1 cellular context compared by ENCODE assay signal in genomic region chr2:32678825-32679224, GRCh38.
TF ChIP-seq lines count a peak whose summit lies in the region.

No MANE protein-coding gene starts in this region.

TF ChIP-seq in GM23338, 12 proteins besides CTCF, POLR2A, EP300 and RAD21 (continued from another document):
- TF ChIP-seq, protein P1, sequence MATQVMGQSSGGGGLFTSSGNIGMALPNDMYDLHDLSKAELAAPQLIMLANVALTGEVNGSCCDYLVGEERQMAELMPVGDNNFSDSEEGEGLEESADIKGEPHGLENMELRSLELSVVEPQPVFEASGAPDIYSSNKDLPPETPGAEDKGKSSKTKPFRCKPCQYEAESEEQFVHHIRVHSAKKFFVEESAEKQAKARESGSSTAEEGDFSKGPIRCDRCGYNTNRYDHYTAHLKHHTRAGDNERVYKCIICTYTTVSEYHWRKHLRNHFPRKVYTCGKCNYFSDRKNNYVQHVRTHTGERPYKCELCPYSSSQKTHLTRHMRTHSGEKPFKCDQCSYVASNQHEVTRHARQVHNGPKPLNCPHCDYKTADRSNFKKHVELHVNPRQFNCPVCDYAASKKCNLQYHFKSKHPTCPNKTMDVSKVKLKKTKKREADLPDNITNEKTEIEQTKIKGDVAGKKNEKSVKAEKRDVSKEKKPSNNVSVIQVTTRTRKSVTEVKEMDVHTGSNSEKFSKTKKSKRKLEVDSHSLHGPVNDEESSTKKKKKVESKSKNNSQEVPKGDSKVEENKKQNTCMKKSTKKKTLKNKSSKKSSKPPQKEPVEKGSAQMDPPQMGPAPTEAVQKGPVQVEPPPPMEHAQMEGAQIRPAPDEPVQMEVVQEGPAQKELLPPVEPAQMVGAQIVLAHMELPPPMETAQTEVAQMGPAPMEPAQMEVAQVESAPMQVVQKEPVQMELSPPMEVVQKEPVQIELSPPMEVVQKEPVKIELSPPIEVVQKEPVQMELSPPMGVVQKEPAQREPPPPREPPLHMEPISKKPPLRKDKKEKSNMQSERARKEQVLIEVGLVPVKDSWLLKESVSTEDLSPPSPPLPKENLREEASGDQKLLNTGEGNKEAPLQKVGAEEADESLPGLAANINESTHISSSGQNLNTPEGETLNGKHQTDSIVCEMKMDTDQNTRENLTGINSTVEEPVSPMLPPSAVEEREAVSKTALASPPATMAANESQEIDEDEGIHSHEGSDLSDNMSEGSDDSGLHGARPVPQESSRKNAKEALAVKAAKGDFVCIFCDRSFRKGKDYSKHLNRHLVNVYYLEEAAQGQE (IDR thresholded peaks at IDR 0.05; ENCODE audit: unreplicated experiment): no peak
- no peak for TF ChIP-seq JUNB (IDR thresholded peaks at IDR 0.05; ENCODE audit: unreplicated experiment)
- TF ChIP-seq, protein P2, sequence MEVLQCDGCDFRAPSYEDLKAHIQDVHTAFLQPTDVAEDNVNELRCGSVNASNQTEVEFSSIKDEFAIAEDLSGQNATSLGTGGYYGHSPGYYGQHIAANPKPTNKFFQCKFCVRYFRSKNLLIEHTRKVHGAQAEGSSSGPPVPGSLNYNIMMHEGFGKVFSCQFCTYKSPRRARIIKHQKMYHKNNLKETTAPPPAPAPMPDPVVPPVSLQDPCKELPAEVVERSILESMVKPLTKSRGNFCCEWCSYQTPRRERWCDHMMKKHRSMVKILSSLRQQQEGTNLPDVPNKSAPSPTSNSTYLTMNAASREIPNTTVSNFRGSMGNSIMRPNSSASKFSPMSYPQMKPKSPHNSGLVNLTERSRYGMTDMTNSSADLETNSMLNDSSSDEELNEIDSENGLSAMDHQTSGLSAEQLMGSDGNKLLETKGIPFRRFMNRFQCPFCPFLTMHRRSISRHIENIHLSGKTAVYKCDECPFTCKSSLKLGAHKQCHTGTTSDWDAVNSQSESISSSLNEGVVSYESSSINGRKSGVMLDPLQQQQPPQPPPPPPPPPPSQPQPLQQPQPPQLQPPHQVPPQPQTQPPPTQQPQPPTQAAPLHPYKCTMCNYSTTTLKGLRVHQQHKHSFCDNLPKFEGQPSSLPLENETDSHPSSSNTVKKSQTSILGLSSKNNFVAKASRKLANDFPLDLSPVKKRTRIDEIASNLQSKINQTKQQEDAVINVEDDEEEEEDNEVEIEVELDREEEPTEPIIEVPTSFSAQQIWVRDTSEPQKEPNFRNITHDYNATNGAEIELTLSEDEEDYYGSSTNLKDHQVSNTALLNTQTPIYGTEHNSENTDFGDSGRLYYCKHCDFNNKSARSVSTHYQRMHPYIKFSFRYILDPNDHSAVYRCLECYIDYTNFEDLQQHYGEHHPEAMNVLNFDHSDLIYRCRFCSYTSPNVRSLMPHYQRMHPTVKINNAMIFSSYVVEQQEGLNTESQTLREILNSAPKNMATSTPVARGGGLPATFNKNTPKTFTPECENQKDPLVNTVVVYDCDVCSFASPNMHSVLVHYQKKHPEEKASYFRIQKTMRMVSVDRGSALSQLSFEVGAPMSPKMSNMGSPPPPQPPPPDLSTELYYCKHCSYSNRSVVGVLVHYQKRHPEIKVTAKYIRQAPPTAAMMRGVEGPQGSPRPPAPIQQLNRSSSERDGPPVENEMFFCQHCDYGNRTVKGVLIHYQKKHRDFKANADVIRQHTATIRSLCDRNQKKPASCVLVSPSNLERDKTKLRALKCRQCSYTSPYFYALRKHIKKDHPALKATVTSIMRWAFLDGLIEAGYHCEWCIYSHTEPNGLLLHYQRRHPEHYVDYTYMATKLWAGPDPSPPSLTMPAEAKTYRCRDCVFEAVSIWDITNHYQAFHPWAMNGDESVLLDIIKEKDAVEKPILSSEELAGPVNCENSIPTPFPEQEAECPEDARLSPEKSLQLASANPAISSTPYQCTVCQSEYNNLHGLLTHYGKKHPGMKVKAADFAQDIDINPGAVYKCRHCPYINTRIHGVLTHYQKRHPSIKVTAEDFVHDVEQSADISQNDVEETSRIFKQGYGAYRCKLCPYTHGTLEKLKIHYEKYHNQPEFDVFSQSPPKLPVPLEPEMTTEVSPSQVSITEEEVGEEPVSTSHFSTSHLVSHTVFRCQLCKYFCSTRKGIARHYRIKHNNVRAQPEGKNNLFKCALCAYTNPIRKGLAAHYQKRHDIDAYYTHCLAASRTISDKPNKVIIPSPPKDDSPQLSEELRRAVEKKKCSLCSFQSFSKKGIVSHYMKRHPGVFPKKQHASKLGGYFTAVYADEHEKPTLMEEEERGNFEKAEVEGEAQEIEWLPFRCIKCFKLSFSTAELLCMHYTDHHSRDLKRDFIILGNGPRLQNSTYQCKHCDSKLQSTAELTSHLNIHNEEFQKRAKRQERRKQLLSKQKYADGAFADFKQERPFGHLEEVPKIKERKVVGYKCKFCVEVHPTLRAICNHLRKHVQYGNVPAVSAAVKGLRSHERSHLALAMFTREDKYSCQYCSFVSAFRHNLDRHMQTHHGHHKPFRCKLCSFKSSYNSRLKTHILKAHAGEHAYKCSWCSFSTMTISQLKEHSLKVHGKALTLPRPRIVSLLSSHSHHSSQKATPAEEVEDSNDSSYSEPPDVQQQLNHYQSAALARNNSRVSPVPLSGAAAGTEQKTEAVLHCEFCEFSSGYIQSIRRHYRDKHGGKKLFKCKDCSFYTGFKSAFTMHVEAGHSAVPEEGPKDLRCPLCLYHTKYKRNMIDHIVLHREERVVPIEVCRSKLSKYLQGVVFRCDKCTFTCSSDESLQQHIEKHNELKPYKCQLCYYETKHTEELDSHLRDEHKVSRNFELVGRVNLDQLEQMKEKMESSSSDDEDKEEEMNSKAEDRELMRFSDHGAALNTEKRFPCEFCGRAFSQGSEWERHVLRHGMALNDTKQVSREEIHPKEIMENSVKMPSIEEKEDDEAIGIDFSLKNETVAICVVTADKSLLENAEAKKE (CRISPR knock-in tag; IDR thresholded peaks at IDR 0.05): no peak
